Comparison of ENCODE assay signal across 8 cellular contexts in genomic region chr2:242088044-242088443, GRCh38.
DNase-seq lines count a peak whose midpoint lies in the region; ATAC-seq and TF ChIP-seq lines count a peak whose summit lies in the region.
"Not testable (repeated sequence)": the region's sequence is repeated elsewhere in the genome, so short reads cannot be mapped to it uniquely, and the experiment has no call there.

No MANE protein-coding gene starts in this region.

- H3K9me3 Mint-ChIP-seq in natural killer cell, result not testable (repeated sequence)

- not testable (repeated sequence) for H3K36me3 ChIP-seq in adipocyte (ENCODE audit: control insufficient read depth, insufficient read depth, low read length, severe bottlenecking); gastroesophageal sphincter; testis (ENCODE audit: low read depth, missing control alignments)

- H3K4me3 ChIP-seq in adipocyte (ENCODE audit: low read length) (peak overlapping the region; percentile 78), gastroesophageal sphincter (peak overlapping the region; percentile 82 to 99), testis (peak overlapping the region; percentile 86 to 99)

- in situ Hi-C loops in G401 (cut with HindIII; ENCODE audit: low sequenced_read_pairs), result not testable (repeated sequence)

- not testable (repeated sequence) for H3K36me3 Mint-ChIP-seq in natural killer cell

- H3K27ac ChIP-seq in gastroesophageal sphincter (peak overlapping the region; percentile 51 to 84 (median 67)), testis (peak overlapping the region in 1 of 2 donors; percentile 44)

- H3K27ac Mint-ChIP-seq in natural killer cell, result peak overlapping the region in 1 of 2 donors; percentile 97

- peak overlapping the region; percentile 64 for H3K9ac ChIP-seq in adipocyte (ENCODE audit: low read length)

- peak; percentile 29 for ATAC-seq in GM21619 (IDR thresholded peaks at IDR 0.05; ENCODE audit: unreplicated experiment)
- ATAC-seq in HG03378 (IDR thresholded peaks at IDR 0.05; ENCODE audit: unreplicated experiment), result peak; percentile 11
- peak; percentile 61 for ATAC-seq in gastroesophageal sphincter
- ATAC-seq in natural killer cell, result peak; percentile 20 to 25 (median 24)

- 0% methylated on average over 2 of the region's 37 CpGs; no CpG with 5 or more reads in 1 of the 2 donors for WGBS in gastroesophageal sphincter (ENCODE audit: low coverage in 1 of 2), 2 donors
- 0% methylated on average over 1 to 9 of the region's 37 CpGs for whole genome bisulfite sequencing in testis, 2 donors

- TF ChIP-seq CTCF in gastroesophageal sphincter (IDR thresholded peaks at IDR 0.05); natural killer cell (IDR thresholded peaks at IDR 0.05); testis (IDR thresholded peaks at IDR 0.05): not testable (repeated sequence)

- not testable (repeated sequence) for TF ChIP-seq POLR2A in gastroesophageal sphincter (IDR thresholded peaks at IDR 0.05); testis (IDR thresholded peaks at IDR 0.05)

- not testable (repeated sequence) for H3K9me3 ChIP-seq in adipocyte (ENCODE audit: control insufficient read depth, low read length); gastroesophageal sphincter; testis

- peaks cover 16 to 38% of the 10 kb centered on the region in 2 donors for H3K4me1 Mint-ChIP-seq in natural killer cell

- peak; percentile 37 for DNase-seq in G401 (ENCODE audit: low spot score)
- DNase-seq in SIG-M5 treated with dmso at 0.1 percent for 504 hours (lab: John Stamatoyannopoulos, UW; ENCODE audit: unreplicated experiment), result peak; percentile 26
- DNase-seq in adipocyte (ENCODE audit: low read depth), result peak; percentile 39
- not testable (repeated sequence) for DNase-seq in natural killer cell
- peak; percentile 42 for DNase-seq in testis

- intact Hi-C loops in natural killer cell (cut with micrococcal nuclease); testis (cut with DNase I; ENCODE audit: low total_unique reads): not testable (repeated sequence)

- H3K4me1 ChIP-seq in adipocyte (ENCODE audit: control insufficient read depth, insufficient read depth, low read length) (peaks cover 11% of the 10 kb centered on the region), gastroesophageal sphincter (peaks cover 0 to 29% (median 0%) of the 10 kb centered on the region in 3 donors)
- H3K4me1 ChIP-seq in testis, result not testable (repeated sequence)

- peak overlapping the region; percentile 70 for H3K4me3 Mint-ChIP-seq in natural killer cell

- H3K27me3 ChIP-seq in adipocyte (replicated peaks; ENCODE audit: control insufficient read depth, insufficient read depth, low read length); gastroesophageal sphincter; testis: not testable (repeated sequence)

- H3K27me3 Mint-ChIP-seq in natural killer cell (ENCODE audit: low read depth in 2 of 2), result not testable (repeated sequence)

- not testable (repeated sequence) for TF ChIP-seq EP300 in gastroesophageal sphincter (IDR thresholded peaks at IDR 0.05)

Comparison
In these comparisons a context has a peak if more than half of its experiments do, and no peak if none do; other contexts are left out.
1. ATAC-seq: peak in every context shown above with its lines; median percentile 61 in gastroesophageal sphincter; 29 in GM21619; 24 in natural killer cell; 11 in HG03378.